In genomic region chr16:90007015-90007414, GRCh38 we compare ENCODE assay signal across 21 cellular contexts.
"Had no signal": no experiment of that assay in that cellular context is flagged by ENCODE, and none has a peak within 500 bp of the region (broad histone marks: within the 10 kb centered on the region; RNA-seq: fewer than 3 reads in every experiment).

No MANE protein-coding gene starts in this region.

- H3K27ac Mint-ChIP-seq: immature natural killer cell, nephron, type B pancreatic cell had no signal

- H3K27ac ChIP-seq: esophagus squamous epithelium, gastroesophageal sphincter, neutrophil, psoas muscle, sigmoid colon, skin epidermis had no signal

- DNase-seq: dermis blood vessel endothelial cell; esophagus squamous epithelium; foreskin fibroblast; glutamatergic neuron; immature natural killer cell; kidney; left colon; left ventricle myocardium superior; mesendoderm; retina; sigmoid colon; stimulated activated CD4-positive, alpha-beta T cell treated with anti-CD3 and anti-CD28 coated beads, Interleukin-2, amount 100 ng/mL, for 24 hours; stimulated activated CD4-positive, alpha-beta T cell treated with anti-CD3 and anti-CD28 coated beads, Interleukin-4, amount 100 ng/mL, for 4 hours; stimulated activated naive CD4-positive, alpha-beta T cell treated with Interleukin-2 at 50 U/mL for 16 hours had no signal

- H3K9me3 Mint-ChIP-seq: immature natural killer cell, nephron, type B pancreatic cell had no signal

- H3K27me3 ChIP-seq: esophagus squamous epithelium, gastroesophageal sphincter, sigmoid colon had no signal

- H3K4me1 Mint-ChIP-seq: nephron had no signal

- H3K4me3 ChIP-seq: esophagus squamous epithelium, gastroesophageal sphincter, lung, psoas muscle, sigmoid colon, skin epidermis had no signal

- H3K9me3 ChIP-seq: esophagus squamous epithelium, gastroesophageal sphincter, neutrophil, psoas muscle, sigmoid colon had no signal

- H3K4me1 ChIP-seq: esophagus squamous epithelium, gastroesophageal sphincter, sigmoid colon had no signal

- ATAC-seq: gastroesophageal sphincter, left colon, left ventricle myocardium superior, psoas muscle had no signal

- H3K36me3 Mint-ChIP-seq: immature natural killer cell, type B pancreatic cell had no signal

- H3K36me3 ChIP-seq: gastroesophageal sphincter, neutrophil, sigmoid colon had no signal

- H3K27me3 Mint-ChIP-seq: type B pancreatic cell had no signal

- H3K4me3 Mint-ChIP-seq: immature natural killer cell, nephron, type B pancreatic cell had no signal
